Comparison of ENCODE assay signal across 11 cellular contexts in the genomic region with DNA sequence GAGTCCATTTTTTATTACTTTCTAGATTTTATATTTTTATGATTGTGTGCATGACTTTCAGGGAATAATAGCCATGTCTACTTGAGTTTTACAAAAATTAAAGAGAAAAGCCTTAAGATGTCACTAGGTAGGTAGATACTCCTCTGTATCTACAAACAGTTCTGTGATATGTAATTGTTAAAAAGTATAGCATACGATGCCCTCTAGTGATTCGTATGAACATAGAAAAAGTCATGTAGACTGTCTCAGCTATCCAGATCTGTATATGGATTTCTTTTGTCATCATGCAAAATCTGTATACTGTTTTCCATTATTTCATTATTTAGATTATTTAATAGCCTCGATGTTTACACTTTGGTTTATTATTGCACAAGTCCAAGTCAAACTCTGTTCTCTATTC.
DNase-seq lines count a peak whose midpoint lies in the region; ATAC-seq and TF ChIP-seq lines count a peak whose summit lies in the region.
"Had no signal": no experiment of that assay in that cellular context is flagged by ENCODE, and none has a peak within 500 bp of the region (broad histone marks: within the 10 kb centered on the region; RNA-seq: fewer than 3 reads in every experiment).

No MANE protein-coding gene starts in this region.

- H3K4me3 ChIP-seq in retinal pigment epithelial cell (ENCODE audit: low read length) (no peak overlapping the region), tibial nerve (no peak overlapping the region)

- no peak overlapping the region for H3K27ac Mint-ChIP-seq in brain
- H3K27ac Mint-ChIP-seq: effector memory CD8-positive, alpha-beta T cell had no signal

- CTCF ChIA-PET in GM10248 (lab: Yijun Ruan, JAX) = no interaction called here

- ATAC-seq in HG03520 (IDR thresholded peaks at IDR 0.05; ENCODE audit: unreplicated experiment) = no peak
- ATAC-seq: effector memory CD8-positive, alpha-beta T cell had no signal

- H3K36me3 ChIP-seq in tibial nerve = no peaks in the 10 kb centered on the region
- H3K36me3 ChIP-seq: WERI-Rb-1 had no signal

- peaks cover 7% of the 10 kb centered on the region for H3K4me1 Mint-ChIP-seq in brain

- POLR2A ChIA-PET in GM10248 (lab: Yijun Ruan, JAX) = no interaction called here

- H3K9me3 ChIP-seq in tibial nerve = no peaks in the 10 kb centered on the region

- no peaks in the 10 kb centered on the region for H3K27me3 Mint-ChIP-seq in brain
- H3K27me3 Mint-ChIP-seq: effector memory CD8-positive, alpha-beta T cell had no signal

- TF ChIP-seq CTCF in brain (conservative IDR thresholded peaks at IDR 0.05) (peak; percentile 63 to 76), retinal pigment epithelial cell (conservative IDR thresholded peaks at IDR 0.05; ENCODE audit: low read depth, low read length) (peak; percentile 46), GM10248 (IDR thresholded peaks at IDR 0.05; ENCODE audit: control extremely low read depth, extremely low read depth, low read depth, missing control alignments) (no peak), tibial nerve (IDR thresholded peaks at IDR 0.05) (peak in 2 of 5 experiments; percentile 9)

- H3K27me3 ChIP-seq in tibial nerve = no peaks in the 10 kb centered on the region

- H3K4me1 ChIP-seq in tibial nerve = peaks cover 0 to 1% (median 0%) of the 10 kb centered on the region in 4 donors

- H3K27ac ChIP-seq in tibial nerve = no peak overlapping the region
- H3K27ac ChIP-seq: WERI-Rb-1 had no signal

- no peak overlapping the region for H3K4me3 Mint-ChIP-seq in brain
- H3K4me3 Mint-ChIP-seq: effector memory CD8-positive, alpha-beta T cell had no signal

- no peak for TF ChIP-seq EP300 in tibial nerve (IDR thresholded peaks at IDR 0.05)

- peak; percentile 42 for DNase-seq in NCI-H2107 treated with DMSO at 0.1 percent for 48 hours (lab: John Stamatoyannopoulos, UW; ENCODE audit: unreplicated experiment)
- DNase-seq in NCI-H2107 (lab: John Stamatoyannopoulos, UW) = no peak
- peak; percentile 2 for DNase-seq in NCI-H2227 (lab: John Stamatoyannopoulos, UW; ENCODE audit: unreplicated experiment)
- peak; percentile 9 for DNase-seq in retinal pigment epithelial cell (ENCODE audit: low read depth)
- DNase-seq in GM10248 (ENCODE audit: extremely low spot score) = no peak
- DNase-seq in tibial nerve (ENCODE audit: low spot score in 2 of 2) = no peak
- DNase-seq: C1 segment of cervical spinal cord; effector memory CD8-positive, alpha-beta T cell; WERI-Rb-1 had no signal

- H3K9me3 Mint-ChIP-seq in brain = peaks cover 0 to 4% (median 0%) of the 10 kb centered on the region in 5 experiments

- TF ChIP-seq POLR2A in tibial nerve (IDR thresholded peaks at IDR 0.05) = no peak

- 25 to 29% methylated on average over 3 of the region's 3 CpGs for WGBS in tibial nerve, 2 donors

- H3K36me3 Mint-ChIP-seq in brain = no peaks in the 10 kb centered on the region

Comparison
In these comparisons a context has a peak if more than half of its experiments do, and no peak if none do; other contexts are left out.
1. DNase-seq: peak in NCI-H2107 treated with DMSO at 0.1 percent for 48 hours (single experiment), NCI-H2227 (single experiment) and retinal pigment epithelial cell (single experiment); none in NCI-H2107 (single experiment), GM10248 (single experiment) and tibial nerve (0 of 2).